ENCODE assay signal across 11 cellular contexts in the genomic region with DNA sequence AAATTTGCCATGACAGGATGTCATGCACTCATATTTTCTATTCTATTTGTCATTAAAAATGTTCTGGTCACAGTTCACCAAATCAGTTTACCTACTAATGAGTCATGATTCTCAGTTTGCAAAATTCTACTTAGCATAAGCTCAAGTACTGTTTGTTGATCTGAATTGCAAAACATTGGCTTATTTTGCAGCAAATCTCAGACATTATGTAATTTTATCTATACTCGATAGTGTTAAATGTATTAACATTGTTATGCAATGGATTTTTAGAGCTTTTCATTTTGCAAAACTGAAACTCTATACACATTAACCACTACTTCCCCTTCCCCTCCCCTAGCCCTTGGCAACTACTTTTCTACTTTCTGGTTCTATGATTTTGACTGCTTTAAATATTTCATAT.
DNase-seq lines count a peak whose midpoint lies in the region; ATAC-seq lines count a peak whose summit lies in the region.
"Had no signal": no experiment of that assay in that cellular context is flagged by ENCODE, and none has a peak within 500 bp of the region (broad histone marks: within the 10 kb centered on the region; RNA-seq: fewer than 3 reads in every experiment).

No MANE protein-coding gene starts in this region.

- no peaks in the 10 kb centered on the region for H3K36me3 Mint-ChIP-seq in activated T-cell treated with anti-CD3 and anti-CD28 coated beads, Interleukin-2, amount 50 U/mL, for 24 hours (ENCODE audit: low read depth)
- no peaks in the 10 kb centered on the region for H3K36me3 Mint-ChIP-seq in T-helper 17 cell (ENCODE audit: low read depth)
- H3K36me3 Mint-ChIP-seq in stimulated activated naive B cell treated with anti-CD40 and anti-IgM and Interleukin-4, amounts not matched to agents 10 μg/mL and 1 μg/mL and 100 μg/mL, for 72 hours, result no peaks in the 10 kb centered on the region

- H3K4me1 Mint-ChIP-seq in activated T-cell treated with anti-CD3 and anti-CD28 coated beads, Interleukin-2, amount 50 U/mL, for 24 hours (ENCODE audit: low read depth), result peaks cover 73% of the 10 kb centered on the region
- H3K4me1 Mint-ChIP-seq in T-helper 17 cell, result peaks cover 36% of the 10 kb centered on the region
- peaks cover 5 to 15% of the 10 kb centered on the region in 2 donors for H3K4me1 Mint-ChIP-seq in stimulated activated naive B cell treated with anti-CD40 and anti-IgM and Interleukin-4, amounts not matched to agents 10 μg/mL and 1 μg/mL and 100 μg/mL, for 72 hours

- ATAC-seq in HG03097 (IDR thresholded peaks at IDR 0.05; ENCODE audit: low FRiP score, unreplicated experiment) (peak; percentile 69), T-helper 17 cell (peak; percentile 35), sciatic nerve (no peak), HG03045 (IDR thresholded peaks at IDR 0.05; ENCODE audit: unreplicated experiment) (no peak), left cardiac atrium (no peak)
- peak; percentile 75 to 79 for ATAC-seq in stimulated activated naive B cell treated with anti-CD40 and anti-IgM and Interleukin-4, amounts not matched to agents 10 μg/mL and 1 μg/mL and 100 μg/mL, for 72 hours (replicated peaks)

- peak overlapping the region; percentile 74 for H3K27ac Mint-ChIP-seq in activated T-cell treated with anti-CD3 and anti-CD28 coated beads, Interleukin-2, amount 50 U/mL, for 24 hours
- peak overlapping the region; percentile 91 for H3K27ac Mint-ChIP-seq in T-helper 17 cell
- H3K27ac Mint-ChIP-seq in stimulated activated naive B cell treated with anti-CD40 and anti-IgM and Interleukin-4, amounts not matched to agents 10 μg/mL and 1 μg/mL and 100 μg/mL, for 72 hours, result no peak overlapping the region

- H3K27me3 Mint-ChIP-seq in activated T-cell treated with anti-CD3 and anti-CD28 coated beads, Interleukin-2, amount 50 U/mL, for 24 hours, result no peaks in the 10 kb centered on the region
- H3K27me3 Mint-ChIP-seq in T-helper 17 cell, result no peaks in the 10 kb centered on the region
- peaks cover 0 to 9% of the 10 kb centered on the region in 2 donors for H3K27me3 Mint-ChIP-seq in stimulated activated naive B cell treated with anti-CD40 and anti-IgM and Interleukin-4, amounts not matched to agents 10 μg/mL and 1 μg/mL and 100 μg/mL, for 72 hours

- no peaks in the 10 kb centered on the region for H3K9me3 ChIP-seq in T-helper 17 cell (ENCODE audit: control insufficient read depth, low read length, poor library complexity, severe bottlenecking)

- intact Hi-C loops in sciatic nerve (cut with DNase I) (no loop called here), left cardiac atrium (cut with DNase I) (no loop called here)

- H3K4me3 Mint-ChIP-seq in activated T-cell treated with anti-CD3 and anti-CD28 coated beads, Interleukin-2, amount 50 U/mL, for 24 hours, result peak overlapping the region; percentile 0
- peak overlapping the region; percentile 43 for H3K4me3 Mint-ChIP-seq in T-helper 17 cell
- no peak overlapping the region for H3K4me3 Mint-ChIP-seq in stimulated activated naive B cell treated with anti-CD40 and anti-IgM and Interleukin-4, amounts not matched to agents 10 μg/mL and 1 μg/mL and 100 μg/mL, for 72 hours

- DNase-seq in activated T-cell treated with anti-CD3 and anti-CD28 coated beads, Interleukin-2, amount 50 U/mL, for 24 hours, result no peak
- no peak for DNase-seq in activated T-cell treated with anti-CD3 and anti-CD28 coated beads, Interleukin-2, amount 50 U/mL, for 48 hours
- DNase-seq in T-helper 17 cell (no peak), sciatic nerve (ENCODE audit: low spot score) (no peak), left cardiac atrium (no peak)
- DNase-seq in stimulated activated naive B cell treated with anti-CD40 and anti-IgM and Interleukin-4, amounts not matched to agents 10 μg/mL and 1 μg/mL and 100 μg/mL, for 72 hours, result no peak
- DNase-seq: foreskin fibroblast, NCI-H2171, trophoblast cell had no signal

- peaks cover 16% of the 10 kb centered on the region for H3K9me3 Mint-ChIP-seq in activated T-cell treated with anti-CD3 and anti-CD28 coated beads, Interleukin-2, amount 50 U/mL, for 24 hours
- H3K9me3 Mint-ChIP-seq in stimulated activated naive B cell treated with anti-CD40 and anti-IgM and Interleukin-4, amounts not matched to agents 10 μg/mL and 1 μg/mL and 100 μg/mL, for 72 hours, result peaks cover 0 to 7% of the 10 kb centered on the region in 2 donors

Comparison
In these comparisons a context has a peak if more than half of its experiments do, and no peak if none do; other contexts are left out.
1. H3K4me3 Mint-ChIP-seq: peak in activated T-cell treated with anti-CD3 and anti-CD28 coated beads, Interleukin-2, amount 50 U/mL, for 24 hours (single experiment) and T-helper 17 cell (single experiment); none in stimulated activated naive B cell treated with anti-CD40 and anti-IgM and Interleukin-4, amounts not matched to agents 10 μg/mL and 1 μg/mL and 100 μg/mL, for 72 hours (0 of 2).
2. ATAC-seq: peak in HG03097 (single experiment), T-helper 17 cell (single experiment) and stimulated activated naive B cell treated with anti-CD40 and anti-IgM and Interleukin-4, amounts not matched to agents 10 μg/mL and 1 μg/mL and 100 μg/mL, for 72 hours (2 of 2); none in sciatic nerve (single experiment), HG03045 (single experiment) and left cardiac atrium (0 of 2).